ENCODE assay signal across 10 cellular contexts in the genomic region with DNA sequence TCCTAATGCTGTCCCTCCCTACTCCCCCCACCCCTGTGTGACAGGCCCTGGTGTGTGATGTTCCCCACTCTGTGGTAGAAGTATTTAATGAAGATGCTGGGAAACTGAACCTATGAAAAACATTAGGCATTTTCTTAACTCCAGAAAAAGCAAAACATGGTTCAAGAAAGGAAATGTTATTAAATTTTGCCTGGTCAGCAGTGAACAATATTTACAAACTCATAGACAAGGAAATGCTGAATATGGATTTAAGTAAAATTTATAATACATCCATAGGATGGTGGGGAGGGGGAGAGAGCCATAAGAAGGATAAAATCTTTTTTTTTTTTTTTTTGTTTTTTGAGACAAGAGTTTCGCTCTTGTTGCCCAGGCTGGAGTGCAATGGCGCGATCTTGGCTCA. TPM values are rescaled to one million over a fixed set of nuclear protein-coding genes. Genes with fewer than 3 reads are reported as not detected.
"Had no signal": no experiment of that assay in that cellular context is flagged by ENCODE, and none has a peak within 500 bp of the region (broad histone marks: within the 10 kb centered on the region; RNA-seq: fewer than 3 reads in every experiment).

No MANE protein-coding gene starts in this region.

- FAIRE-seq: HTR-8/SVneo had no signal

- H3K9ac ChIP-seq: GM23248, KMS-11 had no signal

- DNase-seq: GM23248, GOT3, H7, HCEC 1CT, Karpas-422, KBM-7 had no signal

- H3K4me2 ChIP-seq: KMS-11 had no signal

- H3K27ac ChIP-seq: GM23248, KMS-11 had no signal

- H3K4me3 ChIP-seq: GM23248 had no signal

- H2AFZ ChIP-seq: GM23248 had no signal

RNA-seq across cellular contexts. Expression of a gene that starts 10.8 kb away (rescaled TPM):
- total RNA-seq: GM23248, H4, H7, HT-29 had no signal
- polyA plus RNA-seq: GM23248 had no signal
